ENCODE assay signal across 15 cellular contexts in the genomic region with DNA sequence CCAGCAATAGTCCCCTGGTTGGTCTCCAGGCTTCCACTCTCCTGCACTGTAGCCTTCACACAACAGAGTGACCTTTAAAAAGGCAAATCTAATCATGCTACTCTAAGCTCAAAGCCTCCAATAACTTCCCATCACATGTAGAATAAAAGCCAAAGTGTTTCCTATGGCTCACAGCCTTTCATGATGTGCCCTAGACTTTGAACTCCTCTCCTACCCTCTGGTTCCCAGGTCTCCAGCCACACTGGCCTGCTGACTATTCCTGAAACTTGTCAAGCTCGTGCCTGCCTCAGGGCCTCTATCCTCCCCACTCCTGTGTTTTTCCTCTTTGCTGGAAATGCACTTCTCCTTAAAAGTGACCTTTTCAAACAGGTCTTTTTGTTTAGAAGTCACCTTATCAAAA. TPM values are rescaled to one million over a fixed set of nuclear protein-coding genes. Genes with fewer than 3 reads are reported as not detected.
A peak's percentile ranks its signal among the peaks of the same experiment; 100 is the strongest.
DNase-seq lines count a peak whose midpoint lies in the region; ATAC-seq and TF ChIP-seq lines count a peak whose summit lies in the region.
"Had no signal": no experiment of that assay in that cellular context is flagged by ENCODE, and none has a peak within 500 bp of the region (broad histone marks: within the 10 kb centered on the region; RNA-seq: fewer than 3 reads in every experiment).

No MANE protein-coding gene starts in this region.

- DNase-seq in stimulated activated naive CD8-positive, alpha-beta T cell treated with anti-CD3 and anti-CD28 coated beads, Interleukin-15, Interleukin-2, amounts not matched to agents 100 U/mL and 50 U/mL, for 24 hours: no peak
- peak; percentile 49 for DNase-seq in SK-MEL-5 (ENCODE audit: low read depth, low spot score)
- no peak for DNase-seq in upper lobe of left lung
- no peak for DNase-seq in spleen
- DNase-seq in germinal center (ENCODE audit: low spot score): no peak
- no peak for DNase-seq in AG08395 (ENCODE audit: low spot score)
- DNase-seq: HCEC 1CT; left ventricle myocardium inferior; naive thymus-derived CD4-positive, alpha-beta T cell; NCI-H1048; NCI-H2107; T-cell had no signal

- H3K4me1 Mint-ChIP-seq in stimulated activated naive CD8-positive, alpha-beta T cell treated with anti-CD3 and anti-CD28 coated beads, Interleukin-15, Interleukin-2, amounts not matched to agents 100 ng/mL and 50 ng/mL, for 24 hours (ENCODE audit: low read depth): peaks cover 40% of the 10 kb centered on the region

- 47% methylated on average over 1 of the region's 1 CpG for WGBS in liver
- WGBS in upper lobe of left lung, 2 donors: 61 to 69% methylated on average over 1 of the region's 1 CpG
- 53 to 77% (median 69%) methylated on average over 1 of the region's 1 CpG for WGBS in spleen, 5 donors

- peaks cover 16% of the 10 kb centered on the region for H3K36me3 Mint-ChIP-seq in stimulated activated naive CD8-positive, alpha-beta T cell treated with anti-CD3 and anti-CD28 coated beads, Interleukin-15, Interleukin-2, amounts not matched to agents 100 ng/mL and 50 ng/mL, for 24 hours (ENCODE audit: low read depth)

- in situ Hi-C loops in SK-MEL-5 (cut with HindIII; ENCODE audit: low pct_unique_long_range_greater_than_20kb, low sequenced_read_pairs): no loop called here

- H3K27me3 Mint-ChIP-seq in stimulated activated naive CD8-positive, alpha-beta T cell treated with anti-CD3 and anti-CD28 coated beads, Interleukin-15, Interleukin-2, amounts not matched to agents 100 ng/mL and 50 ng/mL, for 24 hours: no peaks in the 10 kb centered on the region
- H3K27me3 Mint-ChIP-seq: T-cell had no signal

- H3K4me1 ChIP-seq in liver (ENCODE audit: control insufficient read depth in 4 of 4, insufficient read depth in 4 of 4, low read length in 3 of 4): peaks cover 3 to 27% (median 10%) of the 10 kb centered on the region in 4 donors
- H3K4me1 ChIP-seq in upper lobe of left lung: peaks cover 3 to 32% (median 17%) of the 10 kb centered on the region in 4 donors
- peaks cover 7 to 61% (median 32%) of the 10 kb centered on the region in 6 donors for H3K4me1 ChIP-seq in spleen

- no peak overlapping the region for H3K9ac ChIP-seq in liver (ENCODE audit: low read depth in 1 of 2, low read length in 2 of 2)

- H3K36me3 ChIP-seq in liver (ENCODE audit: control insufficient read depth in 4 of 4, insufficient read depth in 3 of 4, low read depth in 1 of 4, low read length in 3 of 4) (no peaks in the 10 kb centered on the region), upper lobe of left lung (no peaks in the 10 kb centered on the region), spleen (peaks cover 0 to 3% (median 0%) of the 10 kb centered on the region in 6 donors)
- H3K36me3 ChIP-seq: left ventricle myocardium inferior had no signal

- no peak for TF ChIP-seq EP300 in upper lobe of left lung (IDR thresholded peaks at IDR 0.05)

- TF ChIP-seq CTCF in liver (IDR thresholded peaks at IDR 0.05; ENCODE audit: low read depth, low read length, missing input control) (no peak), upper lobe of left lung (IDR thresholded peaks at IDR 0.05) (no peak), spleen (IDR thresholded peaks at IDR 0.05 in 8 of 11, conservative IDR thresholded peaks at IDR 0.05 in 3 of 11) (no peak)

- H3K4me3 ChIP-seq in liver (ENCODE audit: low read depth in 1 of 3, low read length in 3 of 3) (no peak overlapping the region), upper lobe of left lung (no peak overlapping the region), spleen (no peak overlapping the region)
- H3K4me3 ChIP-seq: K562, left ventricle myocardium inferior had no signal

- H3K27me3 ChIP-seq in liver (ENCODE audit: control insufficient read depth in 4 of 4, insufficient read depth in 4 of 4, low read length in 3 of 4) (no peaks in the 10 kb centered on the region), upper lobe of left lung (no peaks in the 10 kb centered on the region), spleen (replicated peaks in 1 of 7) (no peaks in the 10 kb centered on the region)

- H3K27ac ChIP-seq in liver (ENCODE audit: low read depth in 1 of 2, low read length in 2 of 2) (peak overlapping the region in 1 of 2 donors; percentile 35), upper lobe of left lung (peak overlapping the region in 3 of 4 donors; percentile 1 to 51 (median 46)), spleen (peak overlapping the region in 2 of 8 donors; percentile 1 to 15)
- H3K27ac ChIP-seq: left ventricle myocardium inferior had no signal

- peak; percentile 23 to 43 for TF ChIP-seq RAD21 in liver (IDR thresholded peaks at IDR 0.05)

- TF ChIP-seq POLR2A in upper lobe of left lung (IDR thresholded peaks at IDR 0.05) (no peak), spleen (IDR thresholded peaks at IDR 0.05) (no peak)

- no peaks in the 10 kb centered on the region for H3K9me3 ChIP-seq in liver (ENCODE audit: control insufficient read depth in 4 of 4, low read length in 3 of 4)
- no peaks in the 10 kb centered on the region for H3K9me3 ChIP-seq in upper lobe of left lung
- peaks cover 0 to 3% (median 0%) of the 10 kb centered on the region in 8 donors for H3K9me3 ChIP-seq in spleen

- intact Hi-C loops in spleen (cut with DNase I; ENCODE audit: low total_unique reads): no loop called here

- H3K9me3 Mint-ChIP-seq in stimulated activated naive CD8-positive, alpha-beta T cell treated with anti-CD3 and anti-CD28 coated beads, Interleukin-15, Interleukin-2, amounts not matched to agents 100 ng/mL and 50 ng/mL, for 24 hours: no peaks in the 10 kb centered on the region
- H3K9me3 Mint-ChIP-seq: T-cell had no signal

- ATAC-seq in stimulated activated naive CD8-positive, alpha-beta T cell treated with anti-CD3 and anti-CD28 coated beads, Interleukin-15, Interleukin-2, amounts not matched to agents 100 U/mL and 50 U/mL, for 24 hours: no peak
- ATAC-seq in upper lobe of left lung (ENCODE audit: low FRiP score in 2 of 2): no peak
- ATAC-seq: K562; naive thymus-derived CD4-positive, alpha-beta T cell; T-cell had no signal

- peak overlapping the region; percentile 16 for H3K27ac Mint-ChIP-seq in stimulated activated naive CD8-positive, alpha-beta T cell treated with anti-CD3 and anti-CD28 coated beads, Interleukin-15, Interleukin-2, amounts not matched to agents 100 ng/mL and 50 ng/mL, for 24 hours

- no peak overlapping the region for H3K4me3 Mint-ChIP-seq in stimulated activated naive CD8-positive, alpha-beta T cell treated with anti-CD3 and anti-CD28 coated beads, Interleukin-15, Interleukin-2, amounts not matched to agents 100 ng/mL and 50 ng/mL, for 24 hours
- H3K4me3 Mint-ChIP-seq: T-cell had no signal

TF ChIP-seq in liver, 16 proteins besides CTCF, POLR2A, EP300 and RAD21 (continues in another document):
- TF ChIP-seq NR2F2 (IDR thresholded peaks at IDR 0.05) (no peak), JUND (IDR thresholded peaks at IDR 0.05) (no peak), YY1 (IDR thresholded peaks at IDR 0.05) (peak; percentile 32), SP1 (IDR thresholded peaks at IDR 0.05) (peak; percentile 64), ZBTB33 (IDR thresholded peaks at IDR 0.05) (no peak)
- TF ChIP-seq, protein P1, sequence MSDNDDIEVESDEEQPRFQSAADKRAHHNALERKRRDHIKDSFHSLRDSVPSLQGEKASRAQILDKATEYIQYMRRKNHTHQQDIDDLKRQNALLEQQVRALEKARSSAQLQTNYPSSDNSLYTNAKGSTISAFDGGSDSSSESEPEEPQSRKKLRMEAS (IDR thresholded peaks at IDR 0.05): peak; percentile 43
- TF ChIP-seq, protein P2, sequence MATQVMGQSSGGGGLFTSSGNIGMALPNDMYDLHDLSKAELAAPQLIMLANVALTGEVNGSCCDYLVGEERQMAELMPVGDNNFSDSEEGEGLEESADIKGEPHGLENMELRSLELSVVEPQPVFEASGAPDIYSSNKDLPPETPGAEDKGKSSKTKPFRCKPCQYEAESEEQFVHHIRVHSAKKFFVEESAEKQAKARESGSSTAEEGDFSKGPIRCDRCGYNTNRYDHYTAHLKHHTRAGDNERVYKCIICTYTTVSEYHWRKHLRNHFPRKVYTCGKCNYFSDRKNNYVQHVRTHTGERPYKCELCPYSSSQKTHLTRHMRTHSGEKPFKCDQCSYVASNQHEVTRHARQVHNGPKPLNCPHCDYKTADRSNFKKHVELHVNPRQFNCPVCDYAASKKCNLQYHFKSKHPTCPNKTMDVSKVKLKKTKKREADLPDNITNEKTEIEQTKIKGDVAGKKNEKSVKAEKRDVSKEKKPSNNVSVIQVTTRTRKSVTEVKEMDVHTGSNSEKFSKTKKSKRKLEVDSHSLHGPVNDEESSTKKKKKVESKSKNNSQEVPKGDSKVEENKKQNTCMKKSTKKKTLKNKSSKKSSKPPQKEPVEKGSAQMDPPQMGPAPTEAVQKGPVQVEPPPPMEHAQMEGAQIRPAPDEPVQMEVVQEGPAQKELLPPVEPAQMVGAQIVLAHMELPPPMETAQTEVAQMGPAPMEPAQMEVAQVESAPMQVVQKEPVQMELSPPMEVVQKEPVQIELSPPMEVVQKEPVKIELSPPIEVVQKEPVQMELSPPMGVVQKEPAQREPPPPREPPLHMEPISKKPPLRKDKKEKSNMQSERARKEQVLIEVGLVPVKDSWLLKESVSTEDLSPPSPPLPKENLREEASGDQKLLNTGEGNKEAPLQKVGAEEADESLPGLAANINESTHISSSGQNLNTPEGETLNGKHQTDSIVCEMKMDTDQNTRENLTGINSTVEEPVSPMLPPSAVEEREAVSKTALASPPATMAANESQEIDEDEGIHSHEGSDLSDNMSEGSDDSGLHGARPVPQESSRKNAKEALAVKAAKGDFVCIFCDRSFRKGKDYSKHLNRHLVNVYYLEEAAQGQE (IDR thresholded peaks at IDR 0.05): no peak

RNA-seq across cellular contexts. Expression of gene MANBA, which starts 3.1 kb away (rescaled TPM):
- 30.6 and 41.7 TPM in 2 replicates for total RNA-seq in SK-MEL-5 (2014; rRNA removed; shearing (Covaris generic))
- 30.1 and 36.2 TPM in 2 replicates for polyA plus RNA-seq in SK-MEL-5 (2015; cell fraction: cytosol; rRNA removed)
- polyA plus RNA-seq in SK-MEL-5 (2015; cell fraction: nucleus; rRNA removed): 36.1 and 38.6 TPM in 2 replicates
- total RNA-seq in liver (10 to 100 TPM; 22.9 to 24.2 TPM), upper lobe of left lung (100 to 1,000 TPM in 2 of 6 donors, 10 to 100 TPM in 4; 47.6 to 152 (median 59.3) TPM), spleen (100 to 1,000 TPM in 1 of 7 donors, 10 to 100 TPM in 6; 42.9 to 112 (median 57.7) TPM)
- polyA plus RNA-seq in liver (1 to 10 TPM; 7.1 to 8.2 TPM), spleen (10 to 100 TPM; 15.7 to 37.1 (median 25.9) TPM)
